ENCODE assay signal across 1 cellular context in genomic region chr19:52370341-52370710, GRCh38.
TF ChIP-seq lines count a peak whose summit lies in the region.

No MANE protein-coding gene starts in this region.

TF ChIP-seq in endothelial cell of umbilical vein, 7 proteins besides CTCF, POLR2A, EP300 and RAD21:
- no peak for TF ChIP-seq EZH2 (IDR thresholded peaks at IDR 0.05; ENCODE audit: borderline replicate concordance, low read depth, low read length, severe bottlenecking)
- no peak for TF ChIP-seq GATA2 (IDR thresholded peaks at IDR 0.05; ENCODE audit: insufficient read depth, insufficient read length, low read depth, low read length)
- no peak for TF ChIP-seq FOS (IDR thresholded peaks at IDR 0.05; ENCODE audit: borderline replicate concordance, insufficient read depth, low read length)
- TF ChIP-seq JUN (IDR thresholded peaks at IDR 0.05; ENCODE audit: borderline replicate concordance, insufficient read depth, insufficient read length, low read depth), result no peak
- no peak for TF ChIP-seq POLR2AphosphoS5 (IDR thresholded peaks at IDR 0.05; ENCODE audit: insufficient read depth, low read depth, low read length)
- no peak for TF ChIP-seq MAX (IDR thresholded peaks at IDR 0.05; ENCODE audit: insufficient read depth, insufficient read length)
- no peak for TF ChIP-seq MYC (IDR thresholded peaks at IDR 0.05; ENCODE audit: low read depth, low read length)
